18 cellular contexts compared by ENCODE assay signal in genomic region chr6:31627690-31628287, GRCh38. TPM values are rescaled to one million over a fixed set of nuclear protein-coding genes. Genes with fewer than 3 reads are reported as not detected.
"Had no signal": no experiment of that assay in that cellular context is flagged by ENCODE, and none has a peak within 500 bp of the region (broad histone marks: within the 10 kb centered on the region; RNA-seq: fewer than 3 reads in every experiment).

No MANE protein-coding gene starts in this region.

- H3K9me3 ChIP-seq: body of pancreas, left ventricle myocardium inferior, neutrophil, right atrium auricular region had no signal

- H3K9me3 Mint-ChIP-seq: activated CD4-positive, alpha-beta T cell treated with anti-CD3 and anti-CD28 coated beads, Interleukin-2, amount 10 ng/mL, durations not matched to agents 7 days and 5 days; WTC11 had no signal

- H3K27me3 ChIP-seq: body of pancreas, hepatocyte, neutrophil, right atrium auricular region had no signal

- DNase-seq: activated CD4-positive, alpha-beta T cell treated with anti-CD3 and anti-CD28 coated beads, Interleukin-2, amount 10 ng/mL, durations not matched to agents 7 days and 5 days; activated gamma-delta T cell treated with Interleukin-2 at 50 U/mL for 16 hours; activated T-cell treated with anti-CD3 and anti-CD28 coated beads, Interleukin-2, amount 50 U/mL, for 48 hours; body of pancreas; cerebellar nuclear complex; dermis blood vessel endothelial cell; erythroblast; kidney; left ventricle myocardium inferior; mesendoderm; posterior cingulate gyrus; small intestine; trophoblast cell had no signal

- H3K4me3 Mint-ChIP-seq: activated CD4-positive, alpha-beta T cell treated with anti-CD3 and anti-CD28 coated beads, Interleukin-2, amount 10 ng/mL, durations not matched to agents 7 days and 5 days; WTC11 had no signal

- H3K27ac Mint-ChIP-seq: activated CD4-positive, alpha-beta T cell treated with anti-CD3 and anti-CD28 coated beads, Interleukin-2, amount 10 ng/mL, durations not matched to agents 7 days and 5 days; WTC11 had no signal

- H3K4me3 ChIP-seq: body of pancreas, hepatocyte, left ventricle myocardium inferior, right atrium auricular region, SK-N-MC had no signal

- H3K27ac ChIP-seq: body of pancreas, hepatocyte, left ventricle myocardium inferior, neutrophil, right atrium auricular region, SK-N-MC had no signal

- H2AFZ ChIP-seq: hepatocyte had no signal

- FAIRE-seq: kidney, small intestine had no signal

- ATAC-seq: body of pancreas, WTC11 had no signal

- H3K4me2 ChIP-seq: hepatocyte had no signal

- H3K27me3 Mint-ChIP-seq: activated CD4-positive, alpha-beta T cell treated with anti-CD3 and anti-CD28 coated beads, Interleukin-2, amount 10 ng/mL, durations not matched to agents 7 days and 5 days had no signal

RNA-seq across cellular contexts. Expression of gene AIF1, which starts 12.8 kb away (rescaled TPM):
- total RNA-seq: dermis blood vessel endothelial cell had no signal
